8 cellular contexts compared by ENCODE assay signal in genomic region chr10:69801434-69802315, GRCh38. TPM values are rescaled to one million over a fixed set of nuclear protein-coding genes. Genes with fewer than 3 reads are reported as not detected.
A peak's percentile ranks its signal among the peaks of the same experiment; 100 is the strongest.
DNase-seq lines count a peak whose midpoint lies in the region; ATAC-seq and TF ChIP-seq lines count a peak whose summit lies in the region.

TSS of gene COL13A1 (plus strand) at chr10:69801906. CDS start at chr10:69802424, 518 bp downstream.

- intact Hi-C loops in activated CD8-positive, alpha-beta T cell treated with anti-CD3 and anti-CD28 coated beads for 36 hours (cut with micrococcal nuclease) = no loop called here

- H3K4me3 Mint-ChIP-seq in activated CD8-positive, alpha-beta T cell treated with anti-CD3 and anti-CD28 coated beads for 36 hours = no peak within 1 kb of the TSS
- no peak within 1 kb of the TSS for H3K4me3 Mint-ChIP-seq in activated CD8-positive, alpha-beta T cell treated with anti-CD3 and anti-CD28 coated beads, Interleukin-2, amount 10 ng/mL, durations not matched to agents 7 days and 5 days

- no peak within 1 kb of the TSS for H3K27ac Mint-ChIP-seq in activated CD8-positive, alpha-beta T cell treated with anti-CD3 and anti-CD28 coated beads for 36 hours
- H3K27ac Mint-ChIP-seq in activated CD8-positive, alpha-beta T cell treated with anti-CD3 and anti-CD28 coated beads, Interleukin-2, amount 10 ng/mL, durations not matched to agents 7 days and 5 days = no peak within 1 kb of the TSS

- peak; percentile 12 for ATAC-seq in activated CD8-positive, alpha-beta T cell treated with anti-CD3 and anti-CD28 coated beads for 36 hours
- ATAC-seq in activated CD8-positive, alpha-beta T cell treated with anti-CD3 and anti-CD28 coated beads, Interleukin-2, amount 10 ng/mL, durations not matched to agents 7 days and 5 days = no peak
- ATAC-seq in HG02588 (IDR thresholded peaks at IDR 0.05; ENCODE audit: unreplicated experiment) (no peak), GM21723 (IDR thresholded peaks at IDR 0.05; ENCODE audit: unreplicated experiment) (no peak)

- DNase-seq in activated CD8-positive, alpha-beta T cell treated with anti-CD3 and anti-CD28 coated beads for 36 hours = no peak
- no peak for DNase-seq in activated CD8-positive, alpha-beta T cell treated with anti-CD3 and anti-CD28 coated beads, Interleukin-2, amount 10 ng/mL, durations not matched to agents 7 days and 5 days
- peak; percentile 86 for DNase-seq in RPMI7951 (ENCODE audit: low read depth)
- DNase-seq in epithelial cell of proximal tubule (ENCODE audit: low read depth) = no peak
- no peak for DNase-seq in T-helper 1 cell

- peaks cover 8% of the 10 kb centered on the region for H3K4me1 Mint-ChIP-seq in activated CD8-positive, alpha-beta T cell treated with anti-CD3 and anti-CD28 coated beads for 36 hours (ENCODE audit: low read depth)
- peaks cover 14% of the 10 kb centered on the region for H3K4me1 Mint-ChIP-seq in activated CD8-positive, alpha-beta T cell treated with anti-CD3 and anti-CD28 coated beads, Interleukin-2, amount 10 ng/mL, durations not matched to agents 7 days and 5 days (ENCODE audit: low read depth)

- H3K36me3 ChIP-seq in muscle layer of duodenum (ENCODE audit: control insufficient read depth in 1 of 2, insufficient read depth in 2 of 2, low read length in 2 of 2) = no peaks in the 10 kb centered on the region

- H3K27me3 ChIP-seq in muscle layer of duodenum (ENCODE audit: low read depth, low read length) = peaks cover 18% of the 10 kb centered on the region

- H3K36me3 Mint-ChIP-seq in activated CD8-positive, alpha-beta T cell treated with anti-CD3 and anti-CD28 coated beads for 36 hours (ENCODE audit: low read depth) = no peaks in the 10 kb centered on the region
- H3K36me3 Mint-ChIP-seq in activated CD8-positive, alpha-beta T cell treated with anti-CD3 and anti-CD28 coated beads, Interleukin-2, amount 10 ng/mL, durations not matched to agents 7 days and 5 days (ENCODE audit: low read depth) = no peaks in the 10 kb centered on the region

- TF ChIP-seq CTCF in activated CD8-positive, alpha-beta T cell treated with anti-CD3 and anti-CD28 coated beads for 36 hours (IDR thresholded peaks at IDR 0.05) = peak; percentile 9
- TF ChIP-seq CTCF in epithelial cell of proximal tubule (conservative IDR thresholded peaks at IDR 0.05; ENCODE audit: low read depth, low read length) = no peak

- peak within 1 kb of the TSS; percentile 51 for H3K4me3 ChIP-seq in epithelial cell of proximal tubule (ENCODE audit: low read depth, low read length)
- peak within 1 kb of the TSS; percentile 60 to 77 for H3K4me3 ChIP-seq in muscle layer of duodenum (ENCODE audit: low read depth in 1 of 2, low read length in 2 of 2)

- H3K4me1 ChIP-seq in muscle layer of duodenum (ENCODE audit: control insufficient read depth in 1 of 2, insufficient read depth in 2 of 2, low read length in 2 of 2) = peaks cover 0 to 20% of the 10 kb centered on the region in 2 donors

- H3K27ac ChIP-seq in muscle layer of duodenum (ENCODE audit: low read length) = no peak within 1 kb of the TSS

- peaks cover 45% of the 10 kb centered on the region for H3K27me3 Mint-ChIP-seq in activated CD8-positive, alpha-beta T cell treated with anti-CD3 and anti-CD28 coated beads for 36 hours
- peaks cover 62% of the 10 kb centered on the region for H3K27me3 Mint-ChIP-seq in activated CD8-positive, alpha-beta T cell treated with anti-CD3 and anti-CD28 coated beads, Interleukin-2, amount 10 ng/mL, durations not matched to agents 7 days and 5 days (ENCODE audit: low read depth)

- POLR2A ChIA-PET in activated CD8-positive, alpha-beta T cell treated with anti-CD3 and anti-CD28 coated beads for 36 hours (lab: Charles Lee) = no interaction called here
- POLR2A ChIA-PET in activated CD8-positive, alpha-beta T cell treated with anti-CD3 and anti-CD28 coated beads, Interleukin-2, amount 10 ng/mL, durations not matched to agents 7 days and 5 days (lab: Charles Lee) = no interaction called here

- H3K9me3 Mint-ChIP-seq in activated CD8-positive, alpha-beta T cell treated with anti-CD3 and anti-CD28 coated beads for 36 hours = peaks cover 1% of the 10 kb centered on the region
- no peaks in the 10 kb centered on the region for H3K9me3 Mint-ChIP-seq in activated CD8-positive, alpha-beta T cell treated with anti-CD3 and anti-CD28 coated beads, Interleukin-2, amount 10 ng/mL, durations not matched to agents 7 days and 5 days (ENCODE audit: insufficient read depth)

- no peaks in the 10 kb centered on the region for H3K9me3 ChIP-seq in muscle layer of duodenum (ENCODE audit: control insufficient read depth in 1 of 2, low read length in 2 of 2)

- CTCF ChIA-PET in activated CD8-positive, alpha-beta T cell treated with anti-CD3 and anti-CD28 coated beads for 36 hours (lab: Charles Lee) = interaction anchor here (1.0 to 2.9 kb wide), 7 partner anchors 7 to 157 kb away, joined by 3 to 19 read pairs (median 3); no protein-coding TSS in a partner anchor
- CTCF ChIA-PET in activated CD8-positive, alpha-beta T cell treated with anti-CD3 and anti-CD28 coated beads, Interleukin-2, amount 10 ng/mL, durations not matched to agents 7 days and 5 days (lab: Charles Lee) = interaction anchor here (0.6 to 1.3 kb wide), 10 partner anchors 8 to 286 kb away, joined by 3 to 6 read pairs (median 4); no protein-coding TSS in a partner anchor

RNA-seq across cellular contexts. Expression of gene COL13A1, which starts in this region (rescaled TPM):
- total RNA-seq in activated CD8-positive, alpha-beta T cell treated with anti-CD3 and anti-CD28 coated beads for 36 hours = not detected
- not detected for total RNA-seq in activated CD8-positive, alpha-beta T cell treated with anti-CD3 and anti-CD28 coated beads, Interleukin-2, amount 10 ng/mL, durations not matched to agents 7 days and 5 days
- 17.1 and 26.2 TPM in 2 replicates for total RNA-seq in RPMI7951 (2014; rRNA removed; shearing (Covaris generic))
- 6.0 and 13.6 TPM in 2 replicates for total RNA-seq in epithelial cell of proximal tubule

Comparison
In these comparisons a context has a peak if more than half of its experiments do, and no peak if none do; other contexts are left out.
1. Peak in ATAC-seq in activated CD8-positive, alpha-beta T cell treated with anti-CD3 and anti-CD28 coated beads for 36 hours; RNA of the gene not detected or under 1 TPM.